16 cellular contexts compared by ENCODE assay signal in the genomic region with DNA sequence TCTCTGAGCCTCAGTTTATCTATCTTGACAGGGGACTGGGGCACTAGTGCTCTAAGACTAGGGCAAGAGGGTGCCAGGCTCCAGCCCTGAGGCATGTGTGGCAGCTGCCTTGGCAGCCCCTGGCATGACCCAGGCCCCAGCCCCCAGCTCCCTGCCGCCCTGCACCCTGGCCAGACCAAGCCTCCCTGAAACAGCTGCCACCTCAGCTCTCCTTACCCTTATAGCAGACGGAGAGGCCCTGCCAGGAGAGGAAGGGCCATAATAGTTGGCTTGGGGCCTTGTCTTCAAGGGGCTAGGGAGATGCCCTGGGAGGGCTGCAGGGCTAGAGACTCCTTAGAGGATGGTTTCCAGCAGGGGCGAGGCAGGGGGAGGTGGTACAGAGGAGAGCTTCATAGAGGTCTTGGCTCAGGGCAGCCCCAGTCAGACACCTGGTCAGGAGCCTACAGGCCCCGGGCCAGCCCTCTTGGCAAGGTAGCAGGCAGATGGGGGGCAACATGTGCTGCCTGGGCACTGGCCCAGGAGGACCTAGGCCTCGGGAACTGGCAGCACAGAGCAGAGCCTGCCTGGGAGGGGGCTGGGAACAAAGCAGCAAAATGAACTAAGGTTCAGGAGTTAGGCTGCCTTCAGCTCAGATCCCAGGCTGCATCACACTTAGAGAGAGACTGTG. TPM values are rescaled to one million over a fixed set of nuclear protein-coding genes. Genes with fewer than 3 reads are reported as not detected.
DNase-seq lines count a peak whose midpoint lies in the region; ATAC-seq and TF ChIP-seq lines count a peak whose summit lies in the region.
"Had no signal": no experiment of that assay in that cellular context is flagged by ENCODE, and none has a peak within 500 bp of the region (broad histone marks: within the 10 kb centered on the region; RNA-seq: fewer than 3 reads in every experiment).

No MANE protein-coding gene starts in this region.

- no peak overlapping the region for H4K5ac ChIP-seq in IMR-90 (ENCODE audit: low read depth, low read length)

- ATAC-seq in IMR-90 (ENCODE audit: low read depth) (no peak), left lobe of liver (peak; percentile 14), thoracic aorta (ENCODE audit: insufficient number of reproducible peaks, low FRiP score, low read depth) (no peak), GM19328 (IDR thresholded peaks at IDR 0.05; ENCODE audit: unreplicated experiment) (no peak)
- no peak for ATAC-seq in activated CD4-positive, alpha-beta T cell treated with anti-CD3 and anti-CD28 coated beads for 36 hours
- ATAC-seq: HepG2, WTC11 had no signal

- H2BK20ac ChIP-seq in IMR-90 (ENCODE audit: low read depth, low read length): no peak overlapping the region

- H3K27me3 Mint-ChIP-seq in activated CD4-positive, alpha-beta T cell treated with anti-CD3 and anti-CD28 coated beads for 36 hours: no peaks in the 10 kb centered on the region
- H3K27me3 Mint-ChIP-seq in MCF 10A (ENCODE audit: insufficient read depth, unreplicated experiment): no peaks in the 10 kb centered on the region
- H3K27me3 Mint-ChIP-seq: CD4-positive, CD25-positive, alpha-beta regulatory T cell had no signal

- TF ChIP-seq RAD21 in IMR-90 (IDR thresholded peaks at IDR 0.05; ENCODE audit: low read length): no peak

- H3K36me3 ChIP-seq in IMR-90 (ENCODE audit: control insufficient read depth, insufficient read depth, low read length): peaks cover 84% of the 10 kb centered on the region
- peaks cover 80% of the 10 kb centered on the region for H3K36me3 ChIP-seq in thoracic aorta

- no peak overlapping the region for H3K18ac ChIP-seq in IMR-90 (ENCODE audit: low read depth, low read length)

- H4K20me1 ChIP-seq in IMR-90 (ENCODE audit: insufficient read depth, low read length): peaks cover 8% of the 10 kb centered on the region; the same call in 1 of the 2 replicates

- no peak overlapping the region for H3K14ac ChIP-seq in IMR-90 (replicated peaks; ENCODE audit: low read depth, low read length)

- no peak for TF ChIP-seq POLR2A in IMR-90 (IDR thresholded peaks at IDR 0.05; ENCODE audit: low read depth, low read length)

- H2AFZ ChIP-seq in IMR-90 (replicated peaks; ENCODE audit: low read length, poor library complexity): no peak overlapping the region

- H3K56ac ChIP-seq in IMR-90 (ENCODE audit: extremely low read depth, insufficient read depth, low read length): no peak overlapping the region

- H2AK5ac ChIP-seq in IMR-90 (ENCODE audit: low read depth, low read length): no peak overlapping the region

- dilution Hi-C loops in IMR-90 (cut with HindIII; ENCODE audit: low sequenced_read_pairs, unreplicated experiment): no loop called here

- no peak for DNase-seq in IMR-90
- peak; percentile 88 for DNase-seq in cerebellar cortex (ENCODE audit: low spot score)
- no peak for DNase-seq in left lobe of liver (ENCODE audit: low spot score)
- no peak for DNase-seq in thoracic aorta (ENCODE audit: low spot score)
- DNase-seq in activated CD4-positive, alpha-beta T cell treated with anti-CD3 and anti-CD28 coated beads for 36 hours: no peak
- DNase-seq in MCF 10A (ENCODE audit: unreplicated experiment): no peak
- no peak for DNase-seq in activated T-cell treated with anti-CD3 and anti-CD28 coated beads, Interleukin-2, amount 50 U/mL, for 48 hours
- DNase-seq: CD4-positive, CD25-positive, alpha-beta regulatory T cell; GF-D8; NCI-H1436; stimulated activated CD4-positive, alpha-beta T cell treated with anti-CD3 and anti-CD28 coated beads, Interleukin-4, amount 100 ng/mL, for 4 hours; stimulated activated naive CD4-positive, alpha-beta T cell treated with Interleukin-2 at 50 U/mL for 16 hours had no signal

- H3K4me3 Mint-ChIP-seq in activated CD4-positive, alpha-beta T cell treated with anti-CD3 and anti-CD28 coated beads for 36 hours: no peak overlapping the region
- no peak overlapping the region for H3K4me3 Mint-ChIP-seq in MCF 10A (ENCODE audit: unreplicated experiment)
- H3K4me3 Mint-ChIP-seq: CD4-positive, CD25-positive, alpha-beta regulatory T cell; WTC11 had no signal

- no peak overlapping the region for H2BK15ac ChIP-seq in IMR-90 (ENCODE audit: low read depth, low read length)

- H3K9me1 ChIP-seq in IMR-90 (ENCODE audit: insufficient read depth, low read length): peaks cover under 1% of the 10 kb centered on the region; the same call in 1 of the 2 replicates

- in situ Hi-C loops in IMR-90 (cut with MboI; ENCODE audit: low sequenced_read_pairs): no loop called here

- peaks cover 26 to 49% of the 10 kb centered on the region in 2 experiments for H3K79me1 ChIP-seq in IMR-90 (ENCODE audit: low read depth in 1 of 2, low read length in 2 of 2)

- no peaks in the 10 kb centered on the region for H3K9me3 Mint-ChIP-seq in activated CD4-positive, alpha-beta T cell treated with anti-CD3 and anti-CD28 coated beads for 36 hours (ENCODE audit: low read depth)
- H3K9me3 Mint-ChIP-seq in MCF 10A (ENCODE audit: unreplicated experiment): no peaks in the 10 kb centered on the region
- H3K9me3 Mint-ChIP-seq: CD4-positive, CD25-positive, alpha-beta regulatory T cell; WTC11 had no signal

- no peak overlapping the region for H3K4me3 ChIP-seq in IMR-90 (ENCODE audit: insufficient read depth, low read depth, low read length)
- peak overlapping the region; percentile 42 for H3K4me3 ChIP-seq in thoracic aorta
- H3K4me3 ChIP-seq: lung had no signal

- no peak overlapping the region for H3K9ac ChIP-seq in IMR-90 (ENCODE audit: low read depth, low read length)

- H3K27ac ChIP-seq in IMR-90 (ENCODE audit: insufficient read depth, low read length) (no peak overlapping the region), thoracic aorta (peak overlapping the region; percentile 73 to 83)

- 80% methylated on average over 1 of the region's 5 CpGs; no CpG with 5 or more reads in 1 of the 2 experiments for WGBS in IMR-90 (ENCODE audit: extremely low coverage in 2 of 2, insufficient read length in 1 of 2), 2 experiments

- intact Hi-C loops in IMR-90 (cut with micrococcal nuclease) (no loop called here), MCF 10A (cut with micrococcal nuclease) (no loop called here)
- intact Hi-C loops in activated CD4-positive, alpha-beta T cell treated with anti-CD3 and anti-CD28 coated beads for 36 hours (cut with DNase I, micrococcal nuclease): no loop called here

- H3K36me3 Mint-ChIP-seq in activated CD4-positive, alpha-beta T cell treated with anti-CD3 and anti-CD28 coated beads for 36 hours (ENCODE audit: low read depth): no peaks in the 10 kb centered on the region
- peaks cover 24% of the 10 kb centered on the region for H3K36me3 Mint-ChIP-seq in MCF 10A (ENCODE audit: insufficient read depth, unreplicated experiment)
- H3K36me3 Mint-ChIP-seq: WTC11 had no signal

- H3K27me3 ChIP-seq in IMR-90 (ENCODE audit: control insufficient read depth, insufficient read depth, low read length): no peaks in the 10 kb centered on the region
- H3K27me3 ChIP-seq in thoracic aorta (replicated peaks; ENCODE audit: insufficient read depth): no peaks in the 10 kb centered on the region

- no peaks in the 10 kb centered on the region for H3K4me1 Mint-ChIP-seq in activated CD4-positive, alpha-beta T cell treated with anti-CD3 and anti-CD28 coated beads for 36 hours
- H3K4me1 Mint-ChIP-seq in MCF 10A (ENCODE audit: insufficient read depth, unreplicated experiment): no peaks in the 10 kb centered on the region
- H3K4me1 Mint-ChIP-seq: CD4-positive, CD25-positive, alpha-beta regulatory T cell had no signal

- no peak overlapping the region for H3K23ac ChIP-seq in IMR-90 (ENCODE audit: low read depth, low read length)

- no peak overlapping the region for H2BK5ac ChIP-seq in IMR-90 (ENCODE audit: low read depth, low read length, poor library complexity, severe bottlenecking)

- CTCF ChIA-PET in IMR-90 (lab: Yijun Ruan, JAX) (no interaction called here), MCF 10A (lab: Yijun Ruan, JAX) (interaction anchor here (0.5 to 2.8 kb wide), 5 partner anchors 13 to 325 kb away, joined by 3 to 21 read pairs (median 3); a partner anchor contains a TSS)
- CTCF ChIA-PET in activated CD4-positive, alpha-beta T cell treated with anti-CD3 and anti-CD28 coated beads for 36 hours (lab: Charles Lee): interaction anchor here (0.6 to 1.3 kb wide), 3 partner anchors 14 to 208 kb away, joined by 3 to 4 read pairs (median 3); a partner anchor contains a TSS

- H3K9me3 ChIP-seq in IMR-90 (ENCODE audit: control insufficient read depth, insufficient read depth, low read length) (no peaks in the 10 kb centered on the region), thoracic aorta (no peaks in the 10 kb centered on the region)

- H3K4me1 ChIP-seq in IMR-90 (ENCODE audit: control insufficient read depth, insufficient read depth, low read length): peaks cover 7% of the 10 kb centered on the region
- H3K4me1 ChIP-seq in thoracic aorta (ENCODE audit: control insufficient read depth in 1 of 2, low read depth in 2 of 2): peaks cover 30 to 95% of the 10 kb centered on the region in 2 donors

- no peak overlapping the region for H3K4me2 ChIP-seq in IMR-90 (ENCODE audit: low read depth, low read length)

- peak overlapping the region; percentile 55 for H2AK9ac ChIP-seq in IMR-90 (replicated peaks; ENCODE audit: low read depth, low read length, poor library complexity)

- no peak overlapping the region for H3K27ac Mint-ChIP-seq in activated CD4-positive, alpha-beta T cell treated with anti-CD3 and anti-CD28 coated beads for 36 hours
- H3K27ac Mint-ChIP-seq in MCF 10A (ENCODE audit: low read depth, unreplicated experiment): no peak overlapping the region
- H3K27ac Mint-ChIP-seq: CD4-positive, CD25-positive, alpha-beta regulatory T cell; WTC11 had no signal

- no peak overlapping the region for H3K4ac ChIP-seq in IMR-90 (ENCODE audit: low read depth, low read length)

- no peak overlapping the region for H2BK120ac ChIP-seq in IMR-90 (ENCODE audit: low read depth, low read length)

- TF ChIP-seq CTCF in IMR-90 (conservative IDR thresholded peaks at IDR 0.05; ENCODE audit: low read depth, low read length) (no peak), thoracic aorta (IDR thresholded peaks at IDR 0.05) (no peak), MCF 10A (IDR thresholded peaks at IDR 0.05; ENCODE audit: unreplicated experiment) (no peak)

- BruUV-seq in IMR-90 (replicated peaks; lab: Mats Ljungman, UMichigan) (no TSS peak), MCF 10A (replicated peaks; lab: Mats Ljungman, UMichigan) (no TSS peak)

- H4K91ac ChIP-seq in IMR-90 (ENCODE audit: insufficient read depth, low read depth, low read length): no peak overlapping the region

- POLR2A ChIA-PET in IMR-90 (lab: Charles Lee; ENCODE audit: unreplicated experiment): interaction anchor here (0.6 kb wide), 1 partner anchor 9 kb away, joined by 4 read pairs; no protein-coding TSS in a partner anchor
- POLR2A ChIA-PET in activated CD4-positive, alpha-beta T cell treated with anti-CD3 and anti-CD28 coated beads for 36 hours (lab: Charles Lee): no interaction called here
- POLR2A ChIA-PET in MCF 10A (lab: Yijun Ruan, JAX): interaction anchor here (1.0 to 1.9 kb wide), 2 partner anchors 10 to 13 kb away, joined by 4 to 7 read pairs; a partner anchor contains a TSS

- no peak overlapping the region for H4K8ac ChIP-seq in IMR-90 (ENCODE audit: low read depth in 2 of 2, low read length in 2 of 2)

RNA-seq across cellular contexts. Expression of a gene that starts 13.0 kb away (rescaled TPM):
- total RNA-seq in IMR-90 (2012; rRNA removed) (47.2 and 53.6 TPM in 2 replicates), left lobe of liver (20.9 TPM), thoracic aorta (100 to 1,000 TPM; 632 to 946 TPM), MCF 10A (2022) (69.5 and 80.2 TPM in 2 replicates)
- polyA plus RNA-seq in IMR-90 (2012; rRNA removed): 63.7 and 65.1 TPM in 2 replicates
- polyA plus RNA-seq in IMR-90 (2012; cell fraction: cytosol; rRNA removed): 97.1 and 119 TPM in 2 replicates
- polyA plus RNA-seq in IMR-90 (2012; cell fraction: nucleus; rRNA removed; ENCODE audit: low replicate concordance): 227 and 462 TPM in 2 replicates
- 10 to 100 TPM; 40.1 to 45.8 TPM for total RNA-seq in activated CD4-positive, alpha-beta T cell treated with anti-CD3 and anti-CD28 coated beads for 36 hours

RNA-seq across cellular contexts. Expression of a gene that starts 13.3 kb away (rescaled TPM):
- total RNA-seq in IMR-90 (2012; rRNA removed): 36.1 and 46.2 TPM in 2 replicates
- polyA plus RNA-seq in IMR-90 (2012; rRNA removed): 270 and 369 TPM in 2 replicates
- 662 and 853 TPM in 2 replicates for polyA plus RNA-seq in IMR-90 (2012; cell fraction: cytosol; rRNA removed)
- 256 and 316 TPM in 2 replicates for polyA plus RNA-seq in IMR-90 (2012; cell fraction: nucleus; rRNA removed; ENCODE audit: low replicate concordance)
- total RNA-seq in left lobe of liver: 7.0 TPM
- 1,000 to 10,000 TPM in 1 of 2 donors, 100 to 1,000 TPM in 1; 453 to 1,695 TPM for total RNA-seq in thoracic aorta
- 10 to 100 TPM in 1 of 2 experiments, 1 to 10 TPM in 1; 8.8 to 12.2 TPM for total RNA-seq in activated CD4-positive, alpha-beta T cell treated with anti-CD3 and anti-CD28 coated beads for 36 hours
- 44.9 and 88.7 TPM in 2 replicates for total RNA-seq in MCF 10A (2022)

RNA-seq across cellular contexts. Expression of a gene that starts 28.7 kb away (rescaled TPM):
- total RNA-seq in IMR-90 (2012; rRNA removed) (0.28 and 0.36 TPM in 2 replicates), left lobe of liver (0.25 TPM), thoracic aorta (1 to 10 TPM; 2.3 to 4.1 TPM), MCF 10A (2022) (0.61 and 0.66 TPM in 2 replicates)
- polyA plus RNA-seq in IMR-90 (2012; rRNA removed): 2.0 and 2.2 TPM in 2 replicates
- polyA plus RNA-seq in IMR-90 (2012; cell fraction: cytosol; rRNA removed): 0.41 and 2.1 TPM in 2 replicates
- polyA plus RNA-seq in IMR-90 (2012; cell fraction: nucleus; rRNA removed; ENCODE audit: low replicate concordance): 9.6 and 20.2 TPM in 2 replicates
- under 1 TPM; 0.11 to 0.23 TPM for total RNA-seq in activated CD4-positive, alpha-beta T cell treated with anti-CD3 and anti-CD28 coated beads for 36 hours
- total RNA-seq: CD4-positive, CD25-positive, alpha-beta regulatory T cell had no signal

RNA-seq across cellular contexts. Expression of a gene that starts 46.2 kb away (rescaled TPM):
- total RNA-seq in IMR-90 (2012; rRNA removed): under 0.01 TPM in 1 of 2 replicates, not detected in the other
- polyA plus RNA-seq in IMR-90 (2012; rRNA removed): 0.07 and 0.12 TPM in 2 replicates
- polyA plus RNA-seq in IMR-90 (2012; cell fraction: cytosol; rRNA removed): 0.04 TPM in 1 of 2 replicates, not detected in the other
- 0.09 and 0.11 TPM in 2 replicates for polyA plus RNA-seq in IMR-90 (2012; cell fraction: nucleus; rRNA removed; ENCODE audit: low replicate concordance)
- total RNA-seq in left lobe of liver: not detected
- total RNA-seq in thoracic aorta: not detected
- not detected for total RNA-seq in activated CD4-positive, alpha-beta T cell treated with anti-CD3 and anti-CD28 coated beads for 36 hours
- not detected in 2 replicates for total RNA-seq in MCF 10A (2022)
- total RNA-seq: CD4-positive, CD25-positive, alpha-beta regulatory T cell had no signal
- polyA plus RNA-seq: CD4-positive, CD25-positive, alpha-beta regulatory T cell had no signal
